ENCODE assay signal across 8 cellular contexts in genomic region chr7:22728416-22729029, GRCh38. TPM values are rescaled to one million over a fixed set of nuclear protein-coding genes. Genes with fewer than 3 reads are reported as not detected.
DNase-seq lines count a peak whose midpoint lies in the region; ATAC-seq and TF ChIP-seq lines count a peak whose summit lies in the region.

No MANE protein-coding gene starts in this region.

- H3K9ac ChIP-seq in OCI-LY1 (ENCODE audit: low read length) = no peak overlapping the region

- H3K9me3 ChIP-seq in OCI-LY1 (ENCODE audit: low read length) = no peaks in the 10 kb centered on the region
- no peaks in the 10 kb centered on the region for H3K9me3 ChIP-seq in testis

- H3K79me2 ChIP-seq in OCI-LY1 (ENCODE audit: insufficient read depth, low read length) = no peaks in the 10 kb centered on the region

- H3K4me2 ChIP-seq in OCI-LY1 (ENCODE audit: low read length) = no peak overlapping the region

- ATAC-seq in HG03135 (IDR thresholded peaks at IDR 0.05; ENCODE audit: unreplicated experiment) (no peak), GM18861 (IDR thresholded peaks at IDR 0.05; ENCODE audit: unreplicated experiment) (no peak)

- WGBS in testis, 2 donors = 93 to 100% methylated on average over 1 of the region's 1 CpG

- H3K36me3 ChIP-seq in OCI-LY1 (ENCODE audit: insufficient read depth, low read length) = no peaks in the 10 kb centered on the region
- H3K36me3 ChIP-seq in testis (ENCODE audit: low read depth, missing control alignments) = no peaks in the 10 kb centered on the region

- H3K9me2 ChIP-seq in OCI-LY1 (ENCODE audit: low read depth, low read length) = no peaks in the 10 kb centered on the region

- H3K4me3 ChIP-seq in GM12875 (ENCODE audit: low read depth, low read length) (no peak overlapping the region), OCI-LY1 (ENCODE audit: low read depth, low read length, poor library complexity, severe bottlenecking) (no peak overlapping the region), fibroblast of the aortic adventitia (ENCODE audit: low read depth, low read length) (peak overlapping the region; percentile 71), testis (no peak overlapping the region)

- intact Hi-C loops in testis (cut with DNase I; ENCODE audit: low total_unique reads) = loop anchor here (5.0 kb wide), 2 partner anchors 151 to 166 kb away; no protein-coding TSS in a partner anchor

- H3K27ac ChIP-seq in OCI-LY1 (ENCODE audit: low read depth, low read length, poor library complexity, severe bottlenecking) (no peak overlapping the region), testis (no peak overlapping the region)

- no peak for TF ChIP-seq POLR2A in testis (IDR thresholded peaks at IDR 0.05)

- TF ChIP-seq CTCF in GM12875 (IDR thresholded peaks at IDR 0.05; ENCODE audit: borderline replicate concordance, insufficient read depth, low read depth, low read length) = peak; percentile 54; the same call in 1 of the 2 replicates
- peak; percentile 72 for TF ChIP-seq CTCF in OCI-LY1 (IDR thresholded peaks at IDR 0.05; ENCODE audit: low read length)
- TF ChIP-seq CTCF in fibroblast of the aortic adventitia (IDR thresholded peaks at IDR 0.05; ENCODE audit: insufficient read depth, low read length) = peak; percentile 73
- peak in 2 of 3 experiments; percentile 33 to 46 for TF ChIP-seq CTCF in testis (IDR thresholded peaks at IDR 0.05)

- DNase-seq in AML-193 (lab: John Stamatoyannopoulos, UW) (peak; percentile 34 to 53), fibroblast of the aortic adventitia (ENCODE audit: low read depth) (peak; percentile 87), testis (no peak), occipital lobe (lab: John Stamatoyannopoulos, UW) (no peak)

- H3F3A ChIP-seq in OCI-LY1 (ENCODE audit: insufficient read depth, low read length) = no peaks in the 10 kb centered on the region

- no peak overlapping the region for H2AFZ ChIP-seq in OCI-LY1 (ENCODE audit: low read length)

- H3K4me1 ChIP-seq in OCI-LY1 (ENCODE audit: insufficient read depth, low read length, severe bottlenecking) (no peaks in the 10 kb centered on the region), testis (peaks cover 9% of the 10 kb centered on the region)

- H4K20me1 ChIP-seq in OCI-LY1 (ENCODE audit: insufficient read depth, low read length) = no peaks in the 10 kb centered on the region

- H3K27me3 ChIP-seq in OCI-LY1 (ENCODE audit: insufficient read depth, low read length) = peaks cover 6% of the 10 kb centered on the region
- H3K27me3 ChIP-seq in testis = no peaks in the 10 kb centered on the region

RNA-seq across cellular contexts. Expression of gene IL6, which starts 1.5 kb away (rescaled TPM):
- total RNA-seq in fibroblast of the aortic adventitia (ENCODE audit: low replicate concordance) (3.8 and 10.2 TPM in 2 replicates), testis (not detected), occipital lobe (not detected)
- polyA plus RNA-seq in testis (ENCODE audit: insufficient read depth, low read depth, low replicate concordance) = 0.47 TPM

Comparison
In these comparisons a context has a peak if more than half of its experiments do, and no peak if none do; other contexts are left out.
1. DNase-seq: peak in AML-193 (2 of 2) and fibroblast of the aortic adventitia (single experiment); none in testis (single experiment) and occipital lobe (single experiment).
2. Peak in every context shown above with its lines, with median percentiles within 50 percentile points of each other: CTCF ChIP-seq.